ENCODE assay signal across 9 cellular contexts in the genomic region with DNA sequence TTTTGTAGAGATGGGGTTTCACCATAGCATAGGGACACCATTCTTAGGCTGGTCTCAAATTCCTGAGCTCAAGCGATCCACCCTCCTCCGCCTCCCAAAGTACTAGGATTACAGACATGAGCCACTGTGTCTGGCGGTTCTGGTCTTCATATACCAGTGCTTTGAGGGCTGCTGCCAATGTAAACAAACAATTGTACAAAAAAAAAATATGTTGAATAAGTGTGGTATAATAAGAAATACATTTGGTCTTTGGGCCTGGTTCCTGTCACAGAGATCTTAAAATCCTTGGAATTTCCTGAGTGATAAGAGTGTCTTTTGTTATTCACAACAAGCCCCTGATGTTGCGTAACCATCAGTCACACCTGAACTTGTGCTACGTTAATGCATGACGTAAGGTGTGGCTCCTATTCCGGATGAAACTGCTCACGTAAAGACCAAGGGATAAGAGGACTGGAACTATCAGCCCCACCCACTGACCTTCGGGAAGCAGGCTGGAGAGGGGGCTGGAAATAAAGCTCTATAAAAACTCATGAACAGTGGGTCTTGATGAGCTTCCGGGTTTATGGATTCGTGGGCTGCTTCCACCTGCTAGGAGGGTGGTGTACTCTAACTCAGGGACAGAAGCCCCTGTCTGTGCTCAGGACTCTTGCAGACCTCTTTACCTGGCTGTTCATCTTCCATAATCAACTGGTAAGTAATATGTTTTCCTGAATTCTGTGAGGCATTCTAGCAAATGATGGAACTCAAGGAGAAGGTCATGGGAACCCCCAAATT. TPM values are rescaled to one million over a fixed set of nuclear protein-coding genes. Genes with fewer than 3 reads are reported as not detected.
A peak's percentile ranks its signal among the peaks of the same experiment; 100 is the strongest.
DNase-seq lines count a peak whose midpoint lies in the region; ATAC-seq and TF ChIP-seq lines count a peak whose summit lies in the region.
"Had no signal": no experiment of that assay in that cellular context is flagged by ENCODE, and none has a peak within 500 bp of the region (broad histone marks: within the 10 kb centered on the region; RNA-seq: fewer than 3 reads in every experiment).

No MANE protein-coding gene starts in this region.

- H4K20me1 ChIP-seq in GM23248 (ENCODE audit: insufficient read depth) (no peaks in the 10 kb centered on the region), OCI-LY7 (ENCODE audit: insufficient read depth, low read length) (no peaks in the 10 kb centered on the region)

- H3K9me2 ChIP-seq in GM23248 (ENCODE audit: insufficient read depth) (no peaks in the 10 kb centered on the region), OCI-LY7 (ENCODE audit: insufficient read depth, low read length) (no peaks in the 10 kb centered on the region)

- ATAC-seq in GM18909 (IDR thresholded peaks at IDR 0.05; ENCODE audit: poor library complexity, unreplicated experiment), result no peak

- no peak overlapping the region for H3K9ac ChIP-seq in GM23248

- H3K9me3 ChIP-seq in GM23248 (ENCODE audit: low read depth), result no peaks in the 10 kb centered on the region
- H3K9me3 ChIP-seq in OCI-LY7 (ENCODE audit: low read length), result no peaks in the 10 kb centered on the region

- DNase-seq in GM23248, result peak; percentile 50
- DNase-seq in OCI-LY7 (ENCODE audit: low spot score), result no peak
- peak; percentile 21 for DNase-seq in fibroblast of mammary gland (ENCODE audit: low read depth)
- no peak for DNase-seq in progenitor cell of endocrine pancreas (ENCODE audit: low spot score, unreplicated experiment)
- no peak for DNase-seq in stimulated activated naive CD4-positive, alpha-beta T cell treated with Interleukin-2 at 50 U/mL for 16 hours (lab: John Stamatoyannopoulos, UW)
- DNase-seq in T-helper 2 cell, result no peak
- no peak for DNase-seq in GM03348 (ENCODE audit: low spot score)
- DNase-seq: activated naive CD4-positive, alpha-beta T cell treated with Interleukin-2 at 50 U/mL for 16 hours had no signal

- BruUV-seq in OCI-LY7 (replicated peaks; lab: Mats Ljungman, UMichigan), result no TSS peak

- H3K27ac ChIP-seq in GM23248 (no peak overlapping the region), OCI-LY7 (ENCODE audit: low read depth, low read length, poor library complexity, severe bottlenecking) (no peak overlapping the region)

- 40 to 48% methylated on average over 11 of the region's 11 CpGs for WGBS in GM23248 (ENCODE audit: low coverage in 1 of 2, low lambda C conversion rate in 2 of 2, missing lambda C conversion rate in 2 of 2), 2 experiments

- H3K27ac Mint-ChIP-seq in progenitor cell of endocrine pancreas, result peak overlapping the region; percentile 90

- no peak overlapping the region for H3K4me2 ChIP-seq in GM23248 (ENCODE audit: unreplicated experiment)
- H3K4me2 ChIP-seq in OCI-LY7 (ENCODE audit: low read length), result no peak overlapping the region

- in situ Hi-C loops in GM23248 (cut with MboI), result loop anchor here (25.0 kb wide), 1 partner anchor 356 kb away; no protein-coding TSS in a partner anchor

- peaks cover 2% of the 10 kb centered on the region for H3K36me3 Mint-ChIP-seq in progenitor cell of endocrine pancreas (ENCODE audit: insufficient read depth)

- H3K4me1 Mint-ChIP-seq in progenitor cell of endocrine pancreas (ENCODE audit: low read depth), result peaks cover 17% of the 10 kb centered on the region

- no peaks in the 10 kb centered on the region for H3K27me3 ChIP-seq in GM23248 (replicated peaks; ENCODE audit: insufficient read depth)

- H3K4me1 ChIP-seq in GM23248 (ENCODE audit: insufficient read depth) (peaks cover 18% of the 10 kb centered on the region), OCI-LY7 (ENCODE audit: insufficient read depth, low read length, poor library complexity, severe bottlenecking) (peaks cover 18% of the 10 kb centered on the region)

- H3K9me3 Mint-ChIP-seq in progenitor cell of endocrine pancreas (ENCODE audit: low read depth), result peaks cover 4% of the 10 kb centered on the region

- intact Hi-C loops in OCI-LY7 (cut with micrococcal nuclease; ENCODE audit: unreplicated experiment), result loop anchor here (2.0 to 5.0 kb wide), 2 partner anchors 77 to 139 kb away; partner anchors contain the start of gene CLEC4E

- H3F3A ChIP-seq in GM23248 (ENCODE audit: insufficient read depth), result peaks cover 19% of the 10 kb centered on the region

- H3K4me3 ChIP-seq in GM23248 (no peak overlapping the region), OCI-LY7 (ENCODE audit: low read depth, low read length, poor library complexity, severe bottlenecking) (no peak overlapping the region), fibroblast of mammary gland (ENCODE audit: control insufficient read depth, low read depth, low read length) (no peak overlapping the region)

- POLR2A ChIA-PET in OCI-LY7 (lab: Charles Lee), result interaction anchor here (0.6 to 1.3 kb wide), 6 partner anchors 8 to 222 kb away, joined by 3 to 8 read pairs (median 3); no protein-coding TSS in a partner anchor

- H3K4me3 Mint-ChIP-seq in progenitor cell of endocrine pancreas (ENCODE audit: low read depth), result peak overlapping the region; percentile 28

- H2AFZ ChIP-seq in GM23248, result peak overlapping the region; percentile 49; the same call in 1 of the 2 replicates
- H2AFZ ChIP-seq in OCI-LY7 (ENCODE audit: low read length), result peak overlapping the region; percentile 53; the same call in 1 of the 2 replicates

- H3K27me3 Mint-ChIP-seq in progenitor cell of endocrine pancreas, result no peaks in the 10 kb centered on the region

- H3K36me3 ChIP-seq in GM23248 (ENCODE audit: low read depth), result no peaks in the 10 kb centered on the region
- H3K36me3 ChIP-seq in OCI-LY7 (ENCODE audit: insufficient read depth, low read length), result no peaks in the 10 kb centered on the region

- CTCF ChIA-PET in OCI-LY7 (lab: Charles Lee; ENCODE audit: unreplicated experiment), result interaction anchor here (0.6 to 1.4 kb wide), 3 partner anchors 36 to 179 kb away, joined by 3 to 4 read pairs (median 4); no protein-coding TSS in a partner anchor

- TF ChIP-seq CTCF in OCI-LY7 (conservative IDR thresholded peaks at IDR 0.05; ENCODE audit: low read length) (no peak), fibroblast of mammary gland (conservative IDR thresholded peaks at IDR 0.05; ENCODE audit: control insufficient read depth, insufficient read depth, low read depth, low read length) (no peak), progenitor cell of endocrine pancreas (IDR thresholded peaks at IDR 0.05; ENCODE audit: unreplicated experiment) (no peak)

- H3K79me2 ChIP-seq in GM23248 (ENCODE audit: insufficient read depth), result no peaks in the 10 kb centered on the region
- H3K79me2 ChIP-seq in OCI-LY7 (ENCODE audit: insufficient read depth, low read depth, low read length), result no peaks in the 10 kb centered on the region

RNA-seq across cellular contexts. Expression of gene RIMKLB, which starts 16.5 kb away (rescaled TPM):
- 21.9 and 23.2 TPM in 2 replicates for total RNA-seq in GM23248 (2014; rRNA removed; shearing (Covaris generic))
- polyA plus RNA-seq in GM23248 (2016; fragmentation: Nextera tagmentation; extraction: Ambion mirVana), result 14.6 and 19.4 TPM in 2 replicates
- total RNA-seq in OCI-LY7 (2014; rRNA removed; shearing (Covaris generic)), result 109 and 117 TPM in 2 replicates
- 84.6 and 122 TPM in 2 replicates for total RNA-seq in OCI-LY7 (2022)
- total RNA-seq in progenitor cell of endocrine pancreas, result 143 and 154 TPM in 2 replicates

RNA-seq across cellular contexts. Expression of gene MFAP5, which starts 18.7 kb away (rescaled TPM):
- total RNA-seq in GM23248 (2014; rRNA removed; shearing (Covaris generic)), result 344 and 390 TPM in 2 replicates
- 678 and 679 TPM in 2 replicates for polyA plus RNA-seq in GM23248 (2016; fragmentation: Nextera tagmentation; extraction: Ambion mirVana)
- total RNA-seq in OCI-LY7 (2014; rRNA removed; shearing (Covaris generic)), result not detected in 2 replicates
- total RNA-seq in OCI-LY7 (2022) (not detected in 2 replicates), progenitor cell of endocrine pancreas (not detected in 2 replicates)

Comparison
In these comparisons a context has a peak if more than half of its experiments do, and no peak if none do; other contexts are left out.
1. DNase-seq: peak in GM23248 (single experiment) and fibroblast of mammary gland (single experiment); none in OCI-LY7 (single experiment), progenitor cell of endocrine pancreas (single experiment), stimulated activated naive CD4-positive, alpha-beta T cell treated with Interleukin-2 at 50 U/mL for 16 hours (single experiment), T-helper 2 cell (0 of 5) and GM03348 (single experiment).
2. RNA of gene MFAP5, which starts 18.7 kb away (total RNA-seq): 344 to 390 TPM in GM23248; not detected in OCI-LY7 and not detected in progenitor cell of endocrine pancreas; every median in the first group is over 100 times any median in the second.